Comparison of ENCODE assay signal across 25 cellular contexts in the genomic region with DNA sequence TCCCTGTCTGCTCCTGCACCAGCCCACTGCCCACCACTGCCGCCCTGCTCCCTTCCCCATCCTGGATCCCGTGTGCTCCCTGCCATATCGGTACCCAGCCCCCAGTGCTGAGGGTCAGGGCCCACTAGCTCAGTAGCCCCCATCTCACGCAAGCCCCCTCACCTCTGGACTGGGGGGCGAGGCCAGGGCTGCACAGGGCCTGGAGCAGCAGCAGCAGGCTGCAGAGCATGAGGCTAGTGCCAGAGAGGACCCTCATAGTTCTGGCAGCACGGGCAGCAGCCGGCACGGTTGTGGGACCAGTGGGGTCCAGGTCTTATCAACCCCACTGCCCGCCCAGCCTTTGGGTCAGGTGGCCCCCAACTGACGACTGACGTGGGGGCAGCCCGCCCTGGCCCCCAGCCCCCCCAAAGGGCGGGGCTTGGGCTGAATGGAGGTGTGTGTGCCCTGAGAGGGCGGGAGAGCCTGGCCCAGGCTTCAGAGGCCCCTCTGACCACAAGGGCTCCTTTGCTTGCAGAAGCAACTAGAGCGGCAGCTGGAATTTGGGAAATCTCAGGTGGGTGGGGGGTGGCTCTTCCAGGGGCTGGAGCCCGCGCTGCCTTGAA. TPM values are rescaled to one million over a fixed set of nuclear protein-coding genes. Genes with fewer than 3 reads are reported as not detected.
DNase-seq lines count a peak whose midpoint lies in the region; ATAC-seq and TF ChIP-seq lines count a peak whose summit lies in the region.
"Had no signal": no experiment of that assay in that cellular context is flagged by ENCODE, and none has a peak within 500 bp of the region (broad histone marks: within the 10 kb centered on the region; RNA-seq: fewer than 3 reads in every experiment).

A gene with protein sequence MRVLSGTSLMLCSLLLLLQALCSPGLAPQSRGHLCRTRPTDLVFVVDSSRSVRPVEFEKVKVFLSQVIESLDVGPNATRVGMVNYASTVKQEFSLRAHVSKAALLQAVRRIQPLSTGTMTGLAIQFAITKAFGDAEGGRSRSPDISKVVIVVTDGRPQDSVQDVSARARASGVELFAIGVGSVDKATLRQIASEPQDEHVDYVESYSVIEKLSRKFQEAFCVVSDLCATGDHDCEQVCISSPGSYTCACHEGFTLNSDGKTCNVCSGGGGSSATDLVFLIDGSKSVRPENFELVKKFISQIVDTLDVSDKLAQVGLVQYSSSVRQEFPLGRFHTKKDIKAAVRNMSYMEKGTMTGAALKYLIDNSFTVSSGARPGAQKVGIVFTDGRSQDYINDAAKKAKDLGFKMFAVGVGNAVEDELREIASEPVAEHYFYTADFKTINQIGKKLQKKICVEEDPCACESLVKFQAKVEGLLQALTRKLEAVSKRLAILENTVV (minus strand): TSS at position 290 of the 602 bp plus-strand sequence. CDS start 34 bp downstream, at position 256.

- CTCF ChIA-PET in activated naive CD4-positive, alpha-beta T cell treated with anti-CD3 and anti-CD28 coated beads, Interleukin-2, amount 10 ng/mL, durations not matched to agents 7 days and 5 days (lab: Charles Lee), result interaction anchor here (0.8 to 11.4 kb wide), 3 partner anchors 20 to 63 kb away, joined by 3 to 465 read pairs (median 78); no protein-coding TSS in a partner anchor

- no peaks in the 10 kb centered on the region for H3K36me3 Mint-ChIP-seq in activated naive CD4-positive, alpha-beta T cell treated with anti-CD3 and anti-CD28 coated beads, Interleukin-2, amount 50 U/mL, for 72 hours
- no peaks in the 10 kb centered on the region for H3K36me3 Mint-ChIP-seq in activated naive CD4-positive, alpha-beta T cell treated with anti-CD3 and anti-CD28 coated beads, Interleukin-2, amount 10 ng/mL, durations not matched to agents 7 days and 5 days
- H3K36me3 Mint-ChIP-seq in activated T-helper 17 cell treated with anti-CD3 and anti-CD28 coated beads, Interleukin-2, amount 50 U/mL, for 72 hours (ENCODE audit: low read depth), result peaks cover 5% of the 10 kb centered on the region
- no peaks in the 10 kb centered on the region for H3K36me3 Mint-ChIP-seq in naive B cell
- no peaks in the 10 kb centered on the region for H3K36me3 Mint-ChIP-seq in type B pancreatic cell
- H3K36me3 Mint-ChIP-seq: natural killer cell had no signal

- peak within 1 kb of the TSS; percentile 31 to 92 for H3K27ac Mint-ChIP-seq in activated naive CD4-positive, alpha-beta T cell treated with anti-CD3 and anti-CD28 coated beads, Interleukin-2, amount 50 U/mL, for 72 hours
- H3K27ac Mint-ChIP-seq in activated naive CD4-positive, alpha-beta T cell treated with anti-CD3 and anti-CD28 coated beads, Interleukin-2, amount 10 ng/mL, durations not matched to agents 7 days and 5 days, result no peak within 1 kb of the TSS
- peak within 1 kb of the TSS; percentile 69 for H3K27ac Mint-ChIP-seq in activated T-helper 17 cell treated with anti-CD3 and anti-CD28 coated beads, Interleukin-2, amount 50 U/mL, for 72 hours
- H3K27ac Mint-ChIP-seq in naive B cell, result peak within 1 kb of the TSS in 3 of 6 donors; percentile 19 to 42 (median 22)
- peak within 1 kb of the TSS; percentile 59 for H3K27ac Mint-ChIP-seq in type B pancreatic cell
- H3K27ac Mint-ChIP-seq: natural killer cell; T-helper 2 cell treated with Interferon-gamma antibody and Interleukin-4, amounts not matched to agents 5 μg/mL and 100 μg/mL, for 36 hours had no signal

- no peak for TF ChIP-seq CTCF in type B pancreatic cell (conservative IDR thresholded peaks at IDR 0.05)
- TF ChIP-seq CTCF in GM13976 (IDR thresholded peaks at IDR 0.05; ENCODE audit: borderline replicate concordance, control extremely low read depth, extremely low read depth, insufficient read depth, missing control alignments), result no peak

- H3K9me3 Mint-ChIP-seq in activated naive CD4-positive, alpha-beta T cell treated with anti-CD3 and anti-CD28 coated beads, Interleukin-2, amount 50 U/mL, for 72 hours, result no peaks in the 10 kb centered on the region
- H3K9me3 Mint-ChIP-seq in activated naive CD4-positive, alpha-beta T cell treated with anti-CD3 and anti-CD28 coated beads, Interleukin-2, amount 10 ng/mL, durations not matched to agents 7 days and 5 days, result no peaks in the 10 kb centered on the region
- H3K9me3 Mint-ChIP-seq in activated T-helper 17 cell treated with anti-CD3 and anti-CD28 coated beads, Interleukin-2, amount 50 U/mL, for 72 hours, result no peaks in the 10 kb centered on the region
- H3K9me3 Mint-ChIP-seq in naive B cell (no peaks in the 10 kb centered on the region), type B pancreatic cell (no peaks in the 10 kb centered on the region)
- H3K9me3 Mint-ChIP-seq: activated T-cell treated with anti-CD3 and anti-CD28 coated beads, Interleukin-2, amount 50 U/mL, for 4 hours; natural killer cell; T-helper 2 cell treated with Interferon-gamma antibody and Interleukin-4, amounts not matched to agents 5 μg/mL and 100 μg/mL, for 36 hours had no signal

- no peak for DNase-seq in activated naive CD4-positive, alpha-beta T cell treated with anti-CD3 and anti-CD28 coated beads, Interleukin-2, amount 50 U/mL, for 72 hours (ENCODE audit: low spot score in 2 of 2)
- no peak for DNase-seq in activated naive CD4-positive, alpha-beta T cell treated with anti-CD3 and anti-CD28 coated beads, Interleukin-2, amount 10 ng/mL, durations not matched to agents 7 days and 5 days
- DNase-seq in naive B cell (no peak), type B pancreatic cell (ENCODE audit: extremely low spot score, unreplicated experiment) (no peak), iPS-NIHi7 (ENCODE audit: extremely low spot score) (no peak), GM13976 (ENCODE audit: low spot score) (no peak), erythroblast (lab: John Stamatoyannopoulos, UW) (no peak)
- DNase-seq: activated CD4-positive, alpha-beta T cell treated with anti-CD3 and anti-CD28 coated beads for 48 hours; activated T-cell treated with anti-CD3 and anti-CD28 coated beads, Interleukin-2, amount 50 U/mL, for 4 hours; adrenal gland; body of pancreas; DMS153; gastrocnemius medialis; kidney glomerular epithelial cell; lower lobe of right lung; MM.1S; natural killer cell; NCI-H1930; NCI-H510A treated with DMSO at 0.1 percent for 48 hours; ovary; stimulated activated naive CD4-positive, alpha-beta T cell treated with Interleukin-2 at 50 U/mL for 16 hours had no signal

- in situ Hi-C loops in GM13976 (cut with MboI; ENCODE audit: low sequenced_read_pairs, unreplicated experiment), result loop anchor here (10.0 to 25.0 kb wide), 2 partner anchors 191 to 1486 kb away; a partner anchor contains a TSS

- H3K4me1 Mint-ChIP-seq in activated naive CD4-positive, alpha-beta T cell treated with anti-CD3 and anti-CD28 coated beads, Interleukin-2, amount 10 ng/mL, durations not matched to agents 7 days and 5 days, result peaks cover 16% of the 10 kb centered on the region
- H3K4me1 Mint-ChIP-seq in activated T-helper 17 cell treated with anti-CD3 and anti-CD28 coated beads, Interleukin-2, amount 50 U/mL, for 72 hours, result peaks cover 6% of the 10 kb centered on the region
- H3K4me1 Mint-ChIP-seq in naive B cell (peaks cover 42 to 68% (median 62%) of the 10 kb centered on the region in 3 donors), type B pancreatic cell (ENCODE audit: unreplicated experiment) (peaks cover 7% of the 10 kb centered on the region)

- no peak for TF ChIP-seq POLR2A in erythroblast (IDR thresholded peaks at IDR 0.05; ENCODE audit: low read length)

- no peak for ATAC-seq in activated naive CD4-positive, alpha-beta T cell treated with anti-CD3 and anti-CD28 coated beads, Interleukin-2, amount 50 U/mL, for 72 hours
- ATAC-seq in activated T-helper 17 cell treated with anti-CD3 and anti-CD28 coated beads, Interleukin-2, amount 50 U/mL, for 72 hours (replicated peaks), result no peak
- ATAC-seq in naive B cell (ENCODE audit: low read depth in 2 of 2), result no peak
- ATAC-seq: activated T-cell treated with anti-CD3 and anti-CD28 coated beads, Interleukin-2, amount 50 U/mL, for 4 hours; body of pancreas; gastrocnemius medialis; lower lobe of right lung; natural killer cell had no signal

- H3K4me3 Mint-ChIP-seq in activated naive CD4-positive, alpha-beta T cell treated with anti-CD3 and anti-CD28 coated beads, Interleukin-2, amount 10 ng/mL, durations not matched to agents 7 days and 5 days, result no peak within 1 kb of the TSS
- no peak within 1 kb of the TSS for H3K4me3 Mint-ChIP-seq in activated T-helper 17 cell treated with anti-CD3 and anti-CD28 coated beads, Interleukin-2, amount 50 U/mL, for 72 hours
- H3K4me3 Mint-ChIP-seq in naive B cell (peak within 1 kb of the TSS in 5 of 8 donors; percentile 9 to 51 (median 32)), type B pancreatic cell (no peak within 1 kb of the TSS)
- H3K4me3 Mint-ChIP-seq: activated T-cell treated with anti-CD3 and anti-CD28 coated beads, Interleukin-2, amount 50 U/mL, for 4 hours; natural killer cell; T-helper 2 cell treated with Interferon-gamma antibody and Interleukin-4, amounts not matched to agents 5 μg/mL and 100 μg/mL, for 36 hours had no signal

- no peaks in the 10 kb centered on the region for H3K27me3 Mint-ChIP-seq in activated naive CD4-positive, alpha-beta T cell treated with anti-CD3 and anti-CD28 coated beads, Interleukin-2, amount 10 ng/mL, durations not matched to agents 7 days and 5 days
- no peaks in the 10 kb centered on the region for H3K27me3 Mint-ChIP-seq in activated T-helper 17 cell treated with anti-CD3 and anti-CD28 coated beads, Interleukin-2, amount 50 U/mL, for 72 hours
- H3K27me3 Mint-ChIP-seq in naive B cell (no peaks in the 10 kb centered on the region), type B pancreatic cell (no peaks in the 10 kb centered on the region)

RNA-seq across cellular contexts. Expression of the gene that starts here (rescaled TPM):
- total RNA-seq in activated naive CD4-positive, alpha-beta T cell treated with anti-CD3 and anti-CD28 coated beads, Interleukin-2, amount 50 U/mL, for 72 hours, result under 1 TPM; 0.31 to 0.66 TPM
- under 1 TPM; 0.26 to 0.52 TPM for total RNA-seq in activated T-helper 17 cell treated with anti-CD3 and anti-CD28 coated beads, Interleukin-2, amount 50 U/mL, for 72 hours
- 1 to 10 TPM in 2 of 6 donors, under 1 TPM in 4; 0.21 to 3.1 (median 0.39) TPM for polyA plus RNA-seq in naive B cell (ENCODE audit: low read depth in 6 of 6)
- total RNA-seq in type B pancreatic cell (ENCODE audit: low replicate concordance), result 0.24 and 0.40 TPM in 2 replicates
- total RNA-seq: A673, fibroblast of lung, gastrocnemius medialis, lower lobe of right lung had no signal
- polyA plus RNA-seq: fibroblast of lung had no signal

Comparison
In these comparisons a context has a peak if more than half of its experiments do, and no peak if none do; other contexts are left out.
1. H3K4me3 Mint-ChIP-seq: peak in naive B cell (5 of 8); none in activated naive CD4-positive, alpha-beta T cell treated with anti-CD3 and anti-CD28 coated beads, Interleukin-2, amount 10 ng/mL, durations not matched to agents 7 days and 5 days (single experiment), activated T-helper 17 cell treated with anti-CD3 and anti-CD28 coated beads, Interleukin-2, amount 50 U/mL, for 72 hours (single experiment) and type B pancreatic cell (single experiment).